8 cellular contexts compared by ENCODE assay signal in genomic region chr5:43065384-43066230, GRCh38. TPM values are rescaled to one million over a fixed set of nuclear protein-coding genes. Genes with fewer than 3 reads are reported as not detected.
DNase-seq lines count a peak whose midpoint lies in the region; ATAC-seq and TF ChIP-seq lines count a peak whose summit lies in the region.

No MANE protein-coding gene starts in this region.

- peak; percentile 6 for ATAC-seq in HG03521 (IDR thresholded peaks at IDR 0.05; ENCODE audit: unreplicated experiment)
- ATAC-seq in HG03378 (IDR thresholded peaks at IDR 0.05; ENCODE audit: unreplicated experiment) = no peak

- no peak for TF ChIP-seq CTCF in right atrium auricular region (IDR thresholded peaks at IDR 0.05)

- H3K9ac ChIP-seq in adipocyte (ENCODE audit: low read length) = peak overlapping the region; percentile 98

- H3K27me3 ChIP-seq in adipocyte (replicated peaks; ENCODE audit: control insufficient read depth, insufficient read depth, low read length) (no peaks in the 10 kb centered on the region), right atrium auricular region (no peaks in the 10 kb centered on the region)

- H3K36me3 ChIP-seq in adipocyte (ENCODE audit: control insufficient read depth, insufficient read depth, low read length, severe bottlenecking) = peaks cover 2% of the 10 kb centered on the region
- peaks cover 5% of the 10 kb centered on the region for H3K36me3 ChIP-seq in right atrium auricular region

- H3K4me1 ChIP-seq in adipocyte (ENCODE audit: control insufficient read depth, insufficient read depth, low read length) (peaks cover 37% of the 10 kb centered on the region), right atrium auricular region (peaks cover 0 to 31% of the 10 kb centered on the region in 2 donors)

- H3K4me3 ChIP-seq in adipocyte (ENCODE audit: low read length) = peak overlapping the region; percentile 84
- peak overlapping the region; percentile 73 to 91 for H3K4me3 ChIP-seq in right atrium auricular region

- peak overlapping the region; percentile 99 to 100 for H3K27ac ChIP-seq in right atrium auricular region

- in situ Hi-C loops in SK-MEL-5 (cut with HindIII; ENCODE audit: low pct_unique_long_range_greater_than_20kb, low sequenced_read_pairs) = no loop called here

- H3K9me3 ChIP-seq in adipocyte (ENCODE audit: control insufficient read depth, low read length) = no peaks in the 10 kb centered on the region
- no peaks in the 10 kb centered on the region for H3K9me3 ChIP-seq in right atrium auricular region

- DNase-seq in NCI-H82 (lab: John Stamatoyannopoulos, UW) (peak; percentile 36), NCI-H82 treated with DMSO at 0.1 percent for 48 hours (lab: John Stamatoyannopoulos, UW; ENCODE audit: unreplicated experiment) (no peak), SK-MEL-5 (ENCODE audit: low read depth, low spot score) (peak; percentile 78), adipocyte (ENCODE audit: low read depth) (peak; percentile 76), right atrium auricular region (ENCODE audit: low spot score) (peak; percentile 77), putamen (ENCODE audit: low spot score) (peak; percentile 59)

RNA-seq across cellular contexts. Expression of gene ANXA2R, which starts 25.5 kb away (rescaled TPM):
- total RNA-seq in SK-MEL-5 (2014; rRNA removed; shearing (Covaris generic)) = 0.40 and 0.45 TPM in 2 replicates
- 0.35 and 0.94 TPM in 2 replicates for polyA plus RNA-seq in SK-MEL-5 (2015; cell fraction: cytosol; rRNA removed)
- polyA plus RNA-seq in SK-MEL-5 (2015; cell fraction: nucleus; rRNA removed) = 2.9 TPM in 2 replicates
- total RNA-seq in right atrium auricular region = under 1 TPM in 1 of 2 donors, not detected in 1; 0.63 TPM

RNA-seq across cellular contexts. Expression of gene ZNF131, which starts 55.1 kb away (rescaled TPM):
- total RNA-seq in SK-MEL-5 (2014; rRNA removed; shearing (Covaris generic)) = 45.9 and 50.1 TPM in 2 replicates
- 41.0 and 49.7 TPM in 2 replicates for polyA plus RNA-seq in SK-MEL-5 (2015; cell fraction: cytosol; rRNA removed)
- 127 and 160 TPM in 2 replicates for polyA plus RNA-seq in SK-MEL-5 (2015; cell fraction: nucleus; rRNA removed)
- total RNA-seq in right atrium auricular region = 10 to 100 TPM; 14.8 to 16.4 TPM
